ENCODE assay signal across 8 cellular contexts in the genomic region with DNA sequence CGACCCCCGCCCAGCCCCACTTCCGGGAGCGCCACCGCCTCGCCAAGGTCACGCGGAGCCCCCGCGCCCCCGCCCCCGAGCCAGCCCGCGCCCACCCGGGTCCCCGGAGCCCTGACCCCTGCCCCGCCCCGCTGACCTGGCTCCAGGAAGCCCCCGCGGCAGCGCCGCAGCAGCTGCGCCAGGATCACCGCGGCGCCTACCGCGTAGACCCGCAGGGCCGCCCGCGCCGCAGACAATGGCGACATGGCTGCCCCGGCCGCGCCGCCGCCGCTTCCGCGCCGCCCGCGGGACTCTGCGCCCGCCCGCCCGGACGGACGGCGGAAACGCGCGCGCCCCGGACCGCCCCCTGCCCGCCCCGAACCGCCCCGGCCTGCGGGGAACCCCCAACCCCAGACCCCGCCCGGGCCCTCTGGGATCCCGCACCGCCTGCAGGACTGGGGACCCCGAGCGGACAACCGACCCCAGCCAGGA. TPM values are rescaled to one million over a fixed set of nuclear protein-coding genes. Genes with fewer than 3 reads are reported as not detected.
DNase-seq lines count a peak whose midpoint lies in the region; ATAC-seq and TF ChIP-seq lines count a peak whose summit lies in the region.

A gene with protein sequence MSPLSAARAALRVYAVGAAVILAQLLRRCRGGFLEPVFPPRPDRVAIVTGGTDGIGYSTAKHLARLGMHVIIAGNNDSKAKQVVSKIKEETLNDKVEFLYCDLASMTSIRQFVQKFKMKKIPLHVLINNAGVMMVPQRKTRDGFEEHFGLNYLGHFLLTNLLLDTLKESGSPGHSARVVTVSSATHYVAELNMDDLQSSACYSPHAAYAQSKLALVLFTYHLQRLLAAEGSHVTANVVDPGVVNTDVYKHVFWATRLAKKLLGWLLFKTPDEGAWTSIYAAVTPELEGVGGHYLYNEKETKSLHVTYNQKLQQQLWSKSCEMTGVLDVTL (minus strand): TSS at position 296 of the 471 bp plus-strand sequence. CDS start 51 bp downstream, at position 245.
A gene (minus strand): TSS at position 296 of the 471 bp plus-strand sequence. CDS start 10,257 bp downstream, outside the sequence.

- peaks cover 0 to 13% (median 5%) of the 10 kb centered on the region in 3 donors for H3K27me3 Mint-ChIP-seq in immature natural killer cell (ENCODE audit: low read depth in 3 of 3)

- H3K27ac ChIP-seq in RWPE2 (ENCODE audit: poor library complexity, severe bottlenecking): peak within 1 kb of the TSS; percentile 53

- peak within 1 kb of the TSS; percentile 70 to 96 (median 88) for H3K27ac Mint-ChIP-seq in immature natural killer cell

- peaks cover 31 to 34% of the 10 kb centered on the region in 2 donors for H3K4me1 Mint-ChIP-seq in immature natural killer cell

- peaks cover 18% of the 10 kb centered on the region for H3K36me3 ChIP-seq in RWPE2 (ENCODE audit: low read depth)

- peak within 1 kb of the TSS; percentile 84 to 93 (median 86) for H3K4me3 Mint-ChIP-seq in immature natural killer cell

- TF ChIP-seq CTCF in RWPE2 (IDR thresholded peaks at IDR 0.05; ENCODE audit: poor library complexity, severe bottlenecking) (no peak), astrocyte of the spinal cord (IDR thresholded peaks at IDR 0.05; ENCODE audit: low read depth, low read length) (no peak)

- H3K9me3 Mint-ChIP-seq in immature natural killer cell: no peaks in the 10 kb centered on the region

- H3K36me3 Mint-ChIP-seq in immature natural killer cell: no peaks in the 10 kb centered on the region

- DNase-seq in GM03348 (ENCODE audit: low spot score) (peak; percentile 89), RWPE2 (ENCODE audit: low spot score) (no peak), astrocyte of the spinal cord (ENCODE audit: low read depth, low spot score) (no peak), immature natural killer cell (peak; percentile 61 to 67 (median 62)), putamen (ENCODE audit: low spot score) (no peak), GF-D8 (lab: John Stamatoyannopoulos, UW) (no peak)
- DNase-seq in stimulated activated CD4-positive, alpha-beta T cell treated with anti-CD3 and anti-CD28 coated beads, Interleukin-1b, Interleukin-23, amount 100 ng/mL, for 4 hours (ENCODE audit: low read depth in 2 of 2): peak; percentile 20 to 62

- in situ Hi-C loops in astrocyte of the spinal cord (cut with HindIII; ENCODE audit: low sequenced_read_pairs): no loop called here

- H3K4me3 ChIP-seq in RWPE2 (ENCODE audit: severe bottlenecking) (peak within 1 kb of the TSS; percentile 88), astrocyte of the spinal cord (ENCODE audit: low read depth, low read length) (peak within 1 kb of the TSS; percentile 68)

- no peaks in the 10 kb centered on the region for H3K9me3 ChIP-seq in RWPE2 (ENCODE audit: severe bottlenecking)

- ATAC-seq in HG02588 (IDR thresholded peaks at IDR 0.05; ENCODE audit: unreplicated experiment): peak; percentile 55
- peak; percentile 51 for ATAC-seq in RWPE2 (ENCODE audit: low read depth)

- H3K4me1 ChIP-seq in RWPE2 (ENCODE audit: insufficient read depth, poor library complexity, severe bottlenecking): peaks cover 22% of the 10 kb centered on the region

- H3K27me3 ChIP-seq in RWPE2 (ENCODE audit: insufficient read depth, poor library complexity, severe bottlenecking): no peaks in the 10 kb centered on the region

RNA-seq across cellular contexts. Expression of the first gene that starts in this region (rescaled TPM):
- polyA plus RNA-seq in immature natural killer cell: 10 to 100 TPM; 20.0 to 36.4 (median 23.2) TPM

RNA-seq across cellular contexts. Expression of the second gene that starts in this region (rescaled TPM):
- polyA plus RNA-seq in immature natural killer cell: 10 to 100 TPM; 23.7 to 48.1 (median 41.4) TPM

Comparison
In these comparisons a context has a peak if more than half of its experiments do, and no peak if none do; other contexts are left out.
1. DNase-seq: peak in GM03348 (single experiment), immature natural killer cell (3 of 3) and stimulated activated CD4-positive, alpha-beta T cell treated with anti-CD3 and anti-CD28 coated beads, Interleukin-1b, Interleukin-23, amount 100 ng/mL, for 4 hours (2 of 2); none in RWPE2 (single experiment), astrocyte of the spinal cord (single experiment), putamen (single experiment) and GF-D8 (single experiment).